24 cellular contexts compared by ENCODE assay signal in the genomic region with DNA sequence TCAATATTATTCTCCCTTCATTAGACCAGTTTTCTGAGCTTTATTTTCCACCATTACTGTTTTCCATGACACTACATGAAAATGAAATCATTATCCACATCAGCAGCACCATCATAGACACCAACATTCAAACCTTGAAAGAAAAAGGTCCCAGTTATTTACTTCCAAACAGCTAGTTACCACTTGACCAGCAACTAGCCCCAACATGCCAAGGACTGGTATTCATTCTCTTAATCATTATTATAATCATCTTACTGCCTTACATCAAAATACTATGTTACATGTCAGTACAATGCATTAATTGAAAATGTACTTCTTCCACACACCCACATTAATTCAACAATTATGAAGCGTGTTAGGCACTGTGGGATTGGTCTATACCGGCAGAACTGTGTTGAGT.
"Had no signal": no experiment of that assay in that cellular context is flagged by ENCODE, and none has a peak within 500 bp of the region (broad histone marks: within the 10 kb centered on the region; RNA-seq: fewer than 3 reads in every experiment).

No MANE protein-coding gene starts in this region.

- H3K4me3 ChIP-seq: left ventricle myocardium inferior, lung, pancreas, prostate gland, skin epidermis, stomach, testis, thyroid gland, transverse colon, upper lobe of left lung, vagina had no signal

- H3K9me3 ChIP-seq: left ventricle myocardium inferior, pancreas, prostate gland, stomach, testis, thyroid gland, transverse colon, upper lobe of left lung, vagina had no signal

- FAIRE-seq: pancreas had no signal

- H3K27ac ChIP-seq: left ventricle myocardium inferior, pancreas, prostate gland, skin epidermis, stomach, testis, thyroid gland, transverse colon, upper lobe of left lung, vagina had no signal

- ATAC-seq: naive thymus-derived CD8-positive, alpha-beta T cell; pancreas; right cardiac atrium; sciatic nerve; stimulated activated naive B cell treated with anti-CD40 and anti-IgM and Interleukin-4, amounts not matched to agents 10 μg/mL and 1 μg/mL and 100 μg/mL, for 72 hours; stimulated activated naive CD8-positive, alpha-beta T cell treated with anti-CD3 and anti-CD28 coated beads, Interleukin-15, Interleukin-2, amounts not matched to agents 100 U/mL and 50 U/mL, for 24 hours had no signal

- H3K36me3 ChIP-seq: left ventricle myocardium inferior, pancreas, prostate gland, stomach, thyroid gland, transverse colon, upper lobe of left lung, vagina had no signal

- DNase-seq: islet precursor cell; left ventricle myocardium inferior; naive thymus-derived CD8-positive, alpha-beta T cell; nucleus accumbens; pancreas; posterior cingulate gyrus; retina; right cardiac atrium; stimulated activated CD4-positive, alpha-beta T cell treated with anti-CD3 and anti-CD28 coated beads, Interleukin-12 subunit alpha, Interleukin-12 subunit beta, amount 100 ng/mL, for 4 hours; stimulated activated CD4-positive, alpha-beta T cell treated with anti-CD3 and anti-CD28 coated beads, Interleukin-15, amount 100 ng/mL, for 24 hours; stimulated activated CD4-positive, alpha-beta T cell treated with anti-CD3 and anti-CD28 coated beads, Interleukin-2, amount 100 ng/mL, for 24 hours; stimulated activated CD4-positive, alpha-beta T cell treated with anti-CD3 and anti-CD28 coated beads, Interleukin-4, amount 100 ng/mL, for 1 hour; stimulated activated naive B cell treated with anti-CD40 and anti-IgM and Interleukin-4, amounts not matched to agents 10 μg/mL and 1 μg/mL and 100 μg/mL, for 72 hours; stimulated activated naive CD8-positive, alpha-beta T cell treated with anti-CD3 and anti-CD28 coated beads, Interleukin-15, Interleukin-2, amounts not matched to agents 100 U/mL and 50 U/mL, for 24 hours; stomach; testis; thyroid gland; transverse colon; upper lobe of left lung had no signal

- H3K4me1 ChIP-seq: left ventricle myocardium inferior, pancreas, prostate gland, stomach, testis, thyroid gland, transverse colon, upper lobe of left lung, vagina had no signal

- H3K27me3 ChIP-seq: stomach, testis, thyroid gland, transverse colon, upper lobe of left lung, vagina had no signal
